Comparison of ENCODE assay signal across 17 cellular contexts in genomic region chr9:99922711-99923030, GRCh38. TPM values are rescaled to one million over a fixed set of nuclear protein-coding genes. Genes with fewer than 3 reads are reported as not detected.
A peak's percentile ranks its signal among the peaks of the same experiment; 100 is the strongest.
DNase-seq lines count a peak whose midpoint lies in the region; ATAC-seq and TF ChIP-seq lines count a peak whose summit lies in the region.
"Had no signal": no experiment of that assay in that cellular context is flagged by ENCODE, and none has a peak within 500 bp of the region (broad histone marks: within the 10 kb centered on the region; RNA-seq: fewer than 3 reads in every experiment).

No MANE protein-coding gene starts in this region.

- H3K4me3 ChIP-seq in IMR-90 (ENCODE audit: insufficient read depth, low read depth, low read length), result no peak overlapping the region
- H3K4me3 ChIP-seq: GM23338, HAP-1, PC-9, SJSA1 had no signal

- no TSS peak for BruUV-seq in IMR-90 (replicated peaks; lab: Mats Ljungman, UMichigan)

- peaks cover 0 to 13% of the 10 kb centered on the region in 2 experiments; a peak in 3 of 4 replicates for H3K79me1 ChIP-seq in IMR-90 (ENCODE audit: low read depth in 1 of 2, low read length in 2 of 2)

- H3K9me3 Mint-ChIP-seq in activated naive CD8-positive, alpha-beta T cell treated with anti-CD3 and anti-CD28 coated beads, Interleukin-2, amount 10 ng/mL, durations not matched to agents 7 days and 5 days, result peaks cover 15% of the 10 kb centered on the region
- peaks cover 17% of the 10 kb centered on the region for H3K9me3 Mint-ChIP-seq in activated naive CD8-positive, alpha-beta T cell treated with anti-CD3 and anti-CD28 coated beads, Interleukin-2, amount 50 U/mL, for 24 hours
- H3K9me3 Mint-ChIP-seq in central memory CD8-positive, alpha-beta T cell, result no peaks in the 10 kb centered on the region

- CTCF ChIA-PET in IMR-90 (lab: Yijun Ruan, JAX), result no interaction called here

- peaks cover 22% of the 10 kb centered on the region for H3K36me3 ChIP-seq in IMR-90 (ENCODE audit: control insufficient read depth, insufficient read depth, low read length)

- DNase-seq in activated naive CD8-positive, alpha-beta T cell treated with anti-CD3 and anti-CD28 coated beads, Interleukin-2, amount 10 ng/mL, durations not matched to agents 7 days and 5 days, result no peak
- no peak for DNase-seq in activated naive CD8-positive, alpha-beta T cell treated with anti-CD3 and anti-CD28 coated beads, Interleukin-2, amount 50 U/mL, for 24 hours
- DNase-seq in IMR-90 (no peak), Ammon's horn (ENCODE audit: low spot score) (no peak), left colon (no peak)
- no peak for DNase-seq in central memory CD8-positive, alpha-beta T cell (ENCODE audit: low spot score in 2 of 2)
- DNase-seq: HFFc6, KG1, MM.1S, NCI-H2029, NCI-H526 treated with DMSO at 0.1 percent for 48 hours, PC-9, Right ventricle myocardium superior had no signal

- 0 out of 2 replicates have a peak overlapping the region, but pooled peaks have one; percentile 41 for H3K56ac ChIP-seq in IMR-90 (ENCODE audit: extremely low read depth, insufficient read depth, low read length)

- ATAC-seq in activated naive CD8-positive, alpha-beta T cell treated with anti-CD3 and anti-CD28 coated beads, Interleukin-2, amount 10 ng/mL, durations not matched to agents 7 days and 5 days (ENCODE audit: low read depth), result no peak
- ATAC-seq in activated naive CD8-positive, alpha-beta T cell treated with anti-CD3 and anti-CD28 coated beads, Interleukin-2, amount 50 U/mL, for 24 hours, result no peak
- ATAC-seq in IMR-90 (ENCODE audit: low read depth) (no peak), HG02970 (IDR thresholded peaks at IDR 0.05; ENCODE audit: low FRiP score, unreplicated experiment) (no peak), left colon (no peak)
- ATAC-seq in central memory CD8-positive, alpha-beta T cell (replicated peaks; ENCODE audit: extremely low read depth, poor library complexity, severe bottlenecking), result no peak
- ATAC-seq: GM23338 had no signal

- H2BK120ac ChIP-seq in IMR-90 (ENCODE audit: low read depth, low read length), result no peak overlapping the region

- no peak overlapping the region for H4K91ac ChIP-seq in IMR-90 (ENCODE audit: insufficient read depth, low read depth, low read length)

- H2BK15ac ChIP-seq in IMR-90 (ENCODE audit: low read depth, low read length), result no peak overlapping the region

- TF ChIP-seq RAD21 in IMR-90 (IDR thresholded peaks at IDR 0.05; ENCODE audit: low read length), result no peak

- no peaks in the 10 kb centered on the region for H3K4me1 ChIP-seq in IMR-90 (ENCODE audit: control insufficient read depth, insufficient read depth, low read length)
- H3K4me1 ChIP-seq: HAP-1, SJSA1 had no signal

- H3K18ac ChIP-seq in IMR-90 (ENCODE audit: low read depth, low read length), result no peak overlapping the region

- intact Hi-C loops in IMR-90 (cut with micrococcal nuclease), result no loop called here
- intact Hi-C loops in left colon (cut with DNase I, micrococcal nuclease), result no loop called here

- H3K4me1 Mint-ChIP-seq in activated naive CD8-positive, alpha-beta T cell treated with anti-CD3 and anti-CD28 coated beads, Interleukin-2, amount 10 ng/mL, durations not matched to agents 7 days and 5 days, result peaks cover 25% of the 10 kb centered on the region
- H3K4me1 Mint-ChIP-seq in activated naive CD8-positive, alpha-beta T cell treated with anti-CD3 and anti-CD28 coated beads, Interleukin-2, amount 50 U/mL, for 24 hours, result peaks cover 24% of the 10 kb centered on the region
- peaks cover 54% of the 10 kb centered on the region for H3K4me1 Mint-ChIP-seq in central memory CD8-positive, alpha-beta T cell

- H3K9me1 ChIP-seq in IMR-90 (ENCODE audit: insufficient read depth, low read length), result peaks cover 6% of the 10 kb centered on the region; the same call in 1 of the 2 replicates

- POLR2A ChIA-PET in activated naive CD8-positive, alpha-beta T cell treated with anti-CD3 and anti-CD28 coated beads, Interleukin-2, amount 10 ng/mL, durations not matched to agents 7 days and 5 days (lab: Charles Lee), result no interaction called here
- POLR2A ChIA-PET in IMR-90 (lab: Charles Lee; ENCODE audit: unreplicated experiment), result no interaction called here

- peak overlapping the region; percentile 23 for H3K27ac Mint-ChIP-seq in activated naive CD8-positive, alpha-beta T cell treated with anti-CD3 and anti-CD28 coated beads, Interleukin-2, amount 10 ng/mL, durations not matched to agents 7 days and 5 days
- no peak overlapping the region for H3K27ac Mint-ChIP-seq in activated naive CD8-positive, alpha-beta T cell treated with anti-CD3 and anti-CD28 coated beads, Interleukin-2, amount 50 U/mL, for 24 hours
- H3K27ac Mint-ChIP-seq in central memory CD8-positive, alpha-beta T cell (ENCODE audit: low read depth), result peak overlapping the region; percentile 70
- H3K27ac Mint-ChIP-seq: GM23338, HFFc6 had no signal

- H3K4me2 ChIP-seq in IMR-90 (ENCODE audit: low read depth, low read length), result no peak overlapping the region
- H3K4me2 ChIP-seq: GM23338, PC-9 had no signal

- peaks cover 73% of the 10 kb centered on the region for H3K36me3 Mint-ChIP-seq in activated naive CD8-positive, alpha-beta T cell treated with anti-CD3 and anti-CD28 coated beads, Interleukin-2, amount 10 ng/mL, durations not matched to agents 7 days and 5 days
- peaks cover 72% of the 10 kb centered on the region for H3K36me3 Mint-ChIP-seq in activated naive CD8-positive, alpha-beta T cell treated with anti-CD3 and anti-CD28 coated beads, Interleukin-2, amount 50 U/mL, for 24 hours (ENCODE audit: low read depth)
- peaks cover 42% of the 10 kb centered on the region for H3K36me3 Mint-ChIP-seq in central memory CD8-positive, alpha-beta T cell (ENCODE audit: insufficient read depth)

- H4K8ac ChIP-seq in IMR-90 (ENCODE audit: low read depth in 2 of 2, low read length in 2 of 2), result no peak overlapping the region

- in situ Hi-C loops in IMR-90 (cut with MboI; ENCODE audit: low sequenced_read_pairs), result no loop called here

- no peak overlapping the region for H3K14ac ChIP-seq in IMR-90 (replicated peaks; ENCODE audit: low read depth, low read length)

- no peak overlapping the region for H2AK5ac ChIP-seq in IMR-90 (ENCODE audit: low read depth, low read length)

- H3K27me3 Mint-ChIP-seq in activated naive CD8-positive, alpha-beta T cell treated with anti-CD3 and anti-CD28 coated beads, Interleukin-2, amount 10 ng/mL, durations not matched to agents 7 days and 5 days, result no peaks in the 10 kb centered on the region
- H3K27me3 Mint-ChIP-seq in activated naive CD8-positive, alpha-beta T cell treated with anti-CD3 and anti-CD28 coated beads, Interleukin-2, amount 50 U/mL, for 24 hours, result no peaks in the 10 kb centered on the region
- no peaks in the 10 kb centered on the region for H3K27me3 Mint-ChIP-seq in central memory CD8-positive, alpha-beta T cell

- H3K27ac ChIP-seq in IMR-90 (ENCODE audit: insufficient read depth, low read length), result no peak overlapping the region
- H3K27ac ChIP-seq: PC-9, SJSA1 had no signal

- no peak overlapping the region for H2BK20ac ChIP-seq in IMR-90 (ENCODE audit: low read depth, low read length)

- H2BK5ac ChIP-seq in IMR-90 (ENCODE audit: low read depth, low read length, poor library complexity, severe bottlenecking), result no peak overlapping the region

- no peak overlapping the region for H4K5ac ChIP-seq in IMR-90 (ENCODE audit: low read depth, low read length)

- no peak for TF ChIP-seq CTCF in IMR-90 (conservative IDR thresholded peaks at IDR 0.05; ENCODE audit: low read depth, low read length)

- H3K9me3 ChIP-seq in IMR-90 (ENCODE audit: control insufficient read depth, insufficient read depth, low read length), result 0 out of 2 replicates have a peak, but pooled peaks cover 3% of the 10 kb centered on the region
- H3K9me3 ChIP-seq: HAP-1, SJSA1 had no signal

- no peak overlapping the region for H3K4ac ChIP-seq in IMR-90 (ENCODE audit: low read depth, low read length)

- no peaks in the 10 kb centered on the region for H3K27me3 ChIP-seq in IMR-90 (ENCODE audit: control insufficient read depth, insufficient read depth, low read length)
- H3K27me3 ChIP-seq: SJSA1 had no signal

- H3K4me3 Mint-ChIP-seq in activated naive CD8-positive, alpha-beta T cell treated with anti-CD3 and anti-CD28 coated beads, Interleukin-2, amount 10 ng/mL, durations not matched to agents 7 days and 5 days, result no peak overlapping the region
- H3K4me3 Mint-ChIP-seq in activated naive CD8-positive, alpha-beta T cell treated with anti-CD3 and anti-CD28 coated beads, Interleukin-2, amount 50 U/mL, for 24 hours, result no peak overlapping the region
- H3K4me3 Mint-ChIP-seq in central memory CD8-positive, alpha-beta T cell, result no peak overlapping the region
- H3K4me3 Mint-ChIP-seq: GM23338, HFFc6 had no signal

- H3K23ac ChIP-seq in IMR-90 (ENCODE audit: low read depth, low read length), result no peak overlapping the region

- no peak overlapping the region for H2AFZ ChIP-seq in IMR-90 (replicated peaks; ENCODE audit: low read length, poor library complexity)
- H2AFZ ChIP-seq: GM23338, PC-9 had no signal

- no peak overlapping the region for H2AK9ac ChIP-seq in IMR-90 (replicated peaks; ENCODE audit: low read depth, low read length, poor library complexity)

- TF ChIP-seq POLR2A in IMR-90 (IDR thresholded peaks at IDR 0.05; ENCODE audit: low read depth, low read length), result no peak

- dilution Hi-C loops in IMR-90 (cut with HindIII; ENCODE audit: low sequenced_read_pairs, unreplicated experiment), result no loop called here

- no peak overlapping the region for H3K9ac ChIP-seq in IMR-90 (ENCODE audit: low read depth, low read length)

- no peaks in the 10 kb centered on the region for H4K20me1 ChIP-seq in IMR-90 (ENCODE audit: insufficient read depth, low read length)

TF ChIP-seq in IMR-90, 13 proteins besides CTCF, POLR2A, EP300 and RAD21 (continues in another document):
- TF ChIP-seq MAFK (IDR thresholded peaks at IDR 0.05; ENCODE audit: low read depth, low read length), result no peak
- TF ChIP-seq NFE2L2 (IDR thresholded peaks at IDR 0.05; ENCODE audit: low read depth, low read length), result no peak
- no peak for TF ChIP-seq USF2 (IDR thresholded peaks at IDR 0.05; ENCODE audit: low read depth, low read length)
- no peak for TF ChIP-seq MAZ (IDR thresholded peaks at IDR 0.05; ENCODE audit: borderline replicate concordance, low read depth, low read length)

RNA-seq across cellular contexts. Expression of gene STX17, which starts 16.2 kb away (rescaled TPM):
- total RNA-seq in activated naive CD8-positive, alpha-beta T cell treated with anti-CD3 and anti-CD28 coated beads, Interleukin-2, amount 10 ng/mL, durations not matched to agents 7 days and 5 days, result 10 to 100 TPM; 46.0 to 47.1 TPM
- total RNA-seq in IMR-90 (2012; rRNA removed) (11.7 and 17.2 TPM in 2 replicates), left colon (10 to 100 TPM; 32.2 to 36.6 TPM)
- 4.7 and 6.2 TPM in 2 replicates for polyA plus RNA-seq in IMR-90 (2012; rRNA removed)
- 0.99 and 1.3 TPM in 2 replicates for polyA plus RNA-seq in IMR-90 (2012; cell fraction: cytosol; rRNA removed)
- polyA plus RNA-seq in IMR-90 (2012; cell fraction: nucleus; rRNA removed; ENCODE audit: low replicate concordance), result 1.7 and 14.5 TPM in 2 replicates
